Comparison of ENCODE assay signal across 18 cellular contexts in the genomic region with DNA sequence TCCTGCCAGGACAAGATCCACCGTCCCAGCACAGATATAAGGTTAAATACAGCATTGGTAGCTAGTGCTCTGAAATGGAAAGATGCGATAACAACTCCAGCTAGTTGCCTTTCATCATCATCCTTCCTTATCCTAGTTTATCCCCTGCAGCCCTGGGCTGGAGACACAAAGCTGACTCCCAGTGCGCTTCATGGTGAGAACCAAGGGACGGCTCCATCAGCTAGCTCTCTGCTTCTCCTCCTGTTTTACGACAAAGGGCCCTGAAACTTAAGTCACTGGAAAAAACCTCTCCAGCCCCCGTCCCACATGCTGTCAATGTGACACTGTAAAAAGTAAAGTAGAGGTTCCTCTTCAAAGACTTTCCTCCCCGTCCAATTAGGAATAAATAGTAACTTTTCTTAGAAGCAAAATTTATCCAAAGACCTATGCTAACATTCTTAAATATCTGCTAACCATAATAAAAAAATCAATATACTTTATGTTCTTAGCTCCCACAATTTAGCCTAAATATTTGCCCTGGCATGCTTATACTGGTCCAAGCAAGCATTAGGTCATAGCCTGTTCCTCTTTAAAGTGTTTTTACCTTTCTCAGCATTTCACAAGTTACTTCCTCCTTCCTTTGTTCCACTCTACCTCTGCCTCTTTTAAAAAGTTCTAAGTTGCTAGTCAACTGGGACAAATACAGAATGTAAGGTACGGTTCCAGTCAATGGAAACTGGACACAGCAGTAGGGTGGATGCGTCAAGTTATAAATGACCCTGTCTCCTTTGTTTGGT. TPM values are rescaled to one million over a fixed set of nuclear protein-coding genes. Genes with fewer than 3 reads are reported as not detected.
DNase-seq lines count a peak whose midpoint lies in the region; ATAC-seq and TF ChIP-seq lines count a peak whose summit lies in the region.
"Had no signal": no experiment of that assay in that cellular context is flagged by ENCODE, and none has a peak within 500 bp of the region (broad histone marks: within the 10 kb centered on the region; RNA-seq: fewer than 3 reads in every experiment).

No MANE protein-coding gene starts in this region.

- H3K27ac ChIP-seq in RWPE2 (ENCODE audit: poor library complexity, severe bottlenecking) = peak overlapping the region; percentile 27
- peak overlapping the region; percentile 35 for H3K27ac ChIP-seq in foreskin keratinocyte
- peak overlapping the region; percentile 23 for H3K27ac ChIP-seq in smooth muscle cell (ENCODE audit: low read depth)
- H3K27ac ChIP-seq: left lung, upper lobe of right lung had no signal

- 33% methylated on average over 9 of the region's 9 CpGs for WGBS in smooth muscle cell (ENCODE audit: low lambda C conversion rate)

- H2AFZ ChIP-seq in smooth muscle cell (ENCODE audit: low read depth) = no peak overlapping the region

- DNase-seq in NOMO-1 (lab: John Stamatoyannopoulos, UW; ENCODE audit: unreplicated experiment in 2 of 2) = peak; percentile 4 to 54
- no peak for DNase-seq in NOMO-1 treated with dmso at 0.1 percent for 144 hours (lab: John Stamatoyannopoulos, UW; ENCODE audit: unreplicated experiment)
- no peak for DNase-seq in RWPE2 (ENCODE audit: low spot score)
- DNase-seq in foreskin keratinocyte = peak in 1 of 2 donors; percentile 47
- DNase-seq in smooth muscle cell (lab: John Stamatoyannopoulos, UW; ENCODE audit: unreplicated experiment) = no peak
- no peak for DNase-seq in posterior vena cava (ENCODE audit: low spot score)
- DNase-seq in mucosa of gallbladder (ENCODE audit: low spot score) = no peak
- DNase-seq: activated CD4-positive, alpha-beta T cell treated with anti-CD3 and anti-CD28 coated beads for 4 hours; activated T-cell treated with anti-CD3 and anti-CD28 coated beads, Interleukin-2, amount 50 U/mL, for 72 hours; DMS79; effector memory CD8-positive, alpha-beta T cell; left lung; MM.1S; NCI-H2171 treated with DMSO at 0.1 percent for 48 hours; NCI-H526; upper lobe of right lung had no signal

- H3F3A ChIP-seq in smooth muscle cell (ENCODE audit: low read depth) = peaks cover 17% of the 10 kb centered on the region

- ATAC-seq in RWPE2 (ENCODE audit: low read depth) (no peak), foreskin keratinocyte (peak; percentile 32), HG03045 (IDR thresholded peaks at IDR 0.05; ENCODE audit: unreplicated experiment) (no peak)
- ATAC-seq: activated T-cell treated with anti-CD3 and anti-CD28 coated beads, Interleukin-2, amount 50 U/mL, for 72 hours; effector memory CD8-positive, alpha-beta T cell; left lung; Right ventricle myocardium inferior; upper lobe of right lung had no signal

- TF ChIP-seq CTCF in RWPE2 (IDR thresholded peaks at IDR 0.05; ENCODE audit: poor library complexity, severe bottlenecking) (no peak), foreskin keratinocyte (conservative IDR thresholded peaks at IDR 0.05) (no peak), smooth muscle cell (IDR thresholded peaks at IDR 0.05; ENCODE audit: borderline replicate concordance, insufficient read depth, poor library complexity, severe bottlenecking) (no peak)

- peaks cover 10% of the 10 kb centered on the region for H3K4me1 ChIP-seq in RWPE2 (ENCODE audit: insufficient read depth, poor library complexity, severe bottlenecking)
- H3K4me1 ChIP-seq in foreskin keratinocyte = peaks cover 15% of the 10 kb centered on the region
- peaks cover 13% of the 10 kb centered on the region for H3K4me1 ChIP-seq in smooth muscle cell (ENCODE audit: low read depth)
- H3K4me1 ChIP-seq: left lung, upper lobe of right lung had no signal

- H3K4me3 ChIP-seq in RWPE2 (ENCODE audit: severe bottlenecking) = no peak overlapping the region
- H3K4me3 ChIP-seq in smooth muscle cell = no peak overlapping the region
- H3K4me3 ChIP-seq: left lung, upper lobe of right lung had no signal

- intact Hi-C loops in posterior vena cava (cut with DNase I) = no loop called here

- peak overlapping the region; percentile 53 for H3K4me2 ChIP-seq in smooth muscle cell

- H3K9me3 ChIP-seq in RWPE2 (ENCODE audit: severe bottlenecking) = no peaks in the 10 kb centered on the region
- H3K9me3 ChIP-seq in smooth muscle cell (replicated peaks; ENCODE audit: low read depth) = no peaks in the 10 kb centered on the region
- H3K9me3 ChIP-seq: left lung, upper lobe of right lung had no signal

- peaks cover 12% of the 10 kb centered on the region for H3K79me2 ChIP-seq in smooth muscle cell (ENCODE audit: low read depth)

- no peaks in the 10 kb centered on the region for H3K27me3 ChIP-seq in RWPE2 (ENCODE audit: insufficient read depth, poor library complexity, severe bottlenecking)
- no peaks in the 10 kb centered on the region for H3K27me3 ChIP-seq in foreskin keratinocyte
- no peaks in the 10 kb centered on the region for H3K27me3 ChIP-seq in smooth muscle cell (ENCODE audit: low read depth)
- H3K27me3 ChIP-seq: left lung, upper lobe of right lung had no signal

- peaks cover 49% of the 10 kb centered on the region for H4K20me1 ChIP-seq in smooth muscle cell (ENCODE audit: low read depth)

- no peak overlapping the region for H3K9ac ChIP-seq in smooth muscle cell (ENCODE audit: low read depth)

- H3K36me3 ChIP-seq in RWPE2 (ENCODE audit: low read depth) (no peaks in the 10 kb centered on the region), smooth muscle cell (ENCODE audit: low read depth) (no peaks in the 10 kb centered on the region)
- H3K36me3 ChIP-seq: left lung, upper lobe of right lung had no signal

RNA-seq across cellular contexts. Expression of a gene that starts 37.6 kb away (rescaled TPM):
- total RNA-seq in foreskin keratinocyte = 13.2 and 14.6 TPM in 2 replicates
- polyA plus RNA-seq in foreskin keratinocyte = 3.1 and 3.8 TPM in 2 replicates
- 16.0 and 24.6 TPM in 2 replicates for total RNA-seq in smooth muscle cell
- 5.7 and 9.0 TPM in 2 replicates for polyA plus RNA-seq in smooth muscle cell
- total RNA-seq in posterior vena cava = 10 to 100 TPM; 24.4 to 31.2 TPM
- total RNA-seq in mucosa of gallbladder = 24.7 TPM

Comparison
In these comparisons a context has a peak if more than half of its experiments do, and no peak if none do; other contexts are left out.
1. DNase-seq: peak in NOMO-1 (2 of 2); none in NOMO-1 treated with dmso at 0.1 percent for 144 hours (single experiment), RWPE2 (single experiment), smooth muscle cell (single experiment), posterior vena cava (single experiment) and mucosa of gallbladder (single experiment).
2. Peak in every context shown above with its lines, with median percentiles within 50 percentile points of each other: H3K27ac ChIP-seq.